In genomic region chr1:234737210-234737761, GRCh38 we compare ENCODE assay signal across 21 cellular contexts.
"Had no signal": no experiment of that assay in that cellular context is flagged by ENCODE, and none has a peak within 500 bp of the region (broad histone marks: within the 10 kb centered on the region; RNA-seq: fewer than 3 reads in every experiment).

No MANE protein-coding gene starts in this region.

- H3K4me3 Mint-ChIP-seq: activated CD4-positive, alpha-beta memory T cell treated with anti-CD3 and anti-CD28 coated beads for 36 hours; activated naive CD4-positive, alpha-beta T cell treated with anti-CD3 and anti-CD28 coated beads, Interleukin-2, amount 10 ng/mL, durations not matched to agents 7 days and 5 days; activated naive CD8-positive, alpha-beta T cell treated with anti-CD3 and anti-CD28 coated beads, Interleukin-2, amount 50 U/mL, for 24 hours; effector memory CD8-positive, alpha-beta T cell; neural crest cell; stimulated activated naive CD8-positive, alpha-beta T cell treated with anti-CD3 and anti-CD28 coated beads, Interleukin-15, Interleukin-2, amounts not matched to agents 100 ng/mL and 50 ng/mL, for 24 hours had no signal

- H3K9me3 Mint-ChIP-seq: activated CD4-positive, alpha-beta memory T cell treated with anti-CD3 and anti-CD28 coated beads for 36 hours; activated naive CD4-positive, alpha-beta T cell treated with anti-CD3 and anti-CD28 coated beads, Interleukin-2, amount 10 ng/mL, durations not matched to agents 7 days and 5 days; activated naive CD8-positive, alpha-beta T cell treated with anti-CD3 and anti-CD28 coated beads, Interleukin-2, amount 50 U/mL, for 24 hours; activated T-helper 2 cell treated with anti-CD3 and anti-CD28 coated beads, Interferon-gamma antibody, Interleukin-2, Interleukin-4, amounts not matched to agents 10 μg/mL and 5 μg/mL and 100 μg/mL, durations not matched to agents 14 hours and 24 hours and 36 hours; effector memory CD8-positive, alpha-beta T cell; neural crest cell; stimulated activated naive CD8-positive, alpha-beta T cell treated with anti-CD3 and anti-CD28 coated beads, Interleukin-15, Interleukin-2, amounts not matched to agents 100 ng/mL and 50 ng/mL, for 24 hours had no signal

- H3K36me3 ChIP-seq: lower lobe of right lung, prostate gland, right atrium auricular region, suprapubic skin, transverse colon, vagina, WERI-Rb-1 had no signal

- DNase-seq: activated CD4-positive, alpha-beta memory T cell treated with anti-CD3 and anti-CD28 coated beads for 36 hours; activated naive CD4-positive, alpha-beta T cell treated with anti-CD3 and anti-CD28 coated beads, Interleukin-2, amount 10 ng/mL, durations not matched to agents 7 days and 5 days; activated naive CD8-positive, alpha-beta T cell treated with anti-CD3 and anti-CD28 coated beads, Interleukin-2, amount 50 U/mL, for 24 hours; cerebellar nuclear complex; dermis blood vessel endothelial cell; effector memory CD8-positive, alpha-beta T cell; hippocampal formation; islet precursor cell; left colon; lower lobe of right lung; T-helper 2 cell; transverse colon; WERI-Rb-1 had no signal

- H3K36me3 Mint-ChIP-seq: activated CD4-positive, alpha-beta memory T cell treated with anti-CD3 and anti-CD28 coated beads for 36 hours; activated naive CD4-positive, alpha-beta T cell treated with anti-CD3 and anti-CD28 coated beads, Interleukin-2, amount 10 ng/mL, durations not matched to agents 7 days and 5 days had no signal

- H3K27ac ChIP-seq: lower lobe of right lung, prostate gland, right atrium auricular region, skin epidermis, suprapubic skin, transverse colon, vagina, WERI-Rb-1 had no signal

- H3K27me3 ChIP-seq: right atrium auricular region, suprapubic skin, transverse colon, vagina had no signal

- H3K9me3 ChIP-seq: lower lobe of right lung, prostate gland, right atrium auricular region, suprapubic skin, transverse colon, vagina had no signal

- H3K27ac Mint-ChIP-seq: activated CD4-positive, alpha-beta memory T cell treated with anti-CD3 and anti-CD28 coated beads for 36 hours; activated naive CD4-positive, alpha-beta T cell treated with anti-CD3 and anti-CD28 coated beads, Interleukin-2, amount 10 ng/mL, durations not matched to agents 7 days and 5 days; activated naive CD8-positive, alpha-beta T cell treated with anti-CD3 and anti-CD28 coated beads, Interleukin-2, amount 50 U/mL, for 24 hours; activated T-helper 2 cell treated with anti-CD3 and anti-CD28 coated beads, Interferon-gamma antibody, Interleukin-2, Interleukin-4, amounts not matched to agents 10 μg/mL and 5 μg/mL and 100 μg/mL, durations not matched to agents 14 hours and 24 hours and 36 hours; stimulated activated naive CD8-positive, alpha-beta T cell treated with anti-CD3 and anti-CD28 coated beads, Interleukin-15, Interleukin-2, amounts not matched to agents 100 ng/mL and 50 ng/mL, for 24 hours had no signal

- ATAC-seq: activated naive CD8-positive, alpha-beta T cell treated with anti-CD3 and anti-CD28 coated beads, Interleukin-2, amount 50 U/mL, for 24 hours; effector memory CD8-positive, alpha-beta T cell; left colon; lower lobe of right lung had no signal

- H3K27me3 Mint-ChIP-seq: activated CD4-positive, alpha-beta memory T cell treated with anti-CD3 and anti-CD28 coated beads for 36 hours; activated naive CD8-positive, alpha-beta T cell treated with anti-CD3 and anti-CD28 coated beads, Interleukin-2, amount 50 U/mL, for 24 hours; effector memory CD8-positive, alpha-beta T cell; stimulated activated naive CD8-positive, alpha-beta T cell treated with anti-CD3 and anti-CD28 coated beads, Interleukin-15, Interleukin-2, amounts not matched to agents 100 ng/mL and 50 ng/mL, for 24 hours had no signal

- H3K4me1 ChIP-seq: lower lobe of right lung, prostate gland, right atrium auricular region, suprapubic skin, transverse colon, vagina had no signal

- H3K4me3 ChIP-seq: lower lobe of right lung, prostate gland, right atrium auricular region, skin epidermis, suprapubic skin, transverse colon, vagina had no signal
